Comparison of ENCODE assay signal across 24 cellular contexts in genomic region chr9:88987646-88988045, GRCh38. TPM values are rescaled to one million over a fixed set of nuclear protein-coding genes. Genes with fewer than 3 reads are reported as not detected.
"Had no signal": no experiment of that assay in that cellular context is flagged by ENCODE, and none has a peak within 500 bp of the region (broad histone marks: within the 10 kb centered on the region; RNA-seq: fewer than 3 reads in every experiment).

No MANE protein-coding gene starts in this region.

- H3K4me1 ChIP-seq: colonic mucosa had no signal

- H3K27ac ChIP-seq: adrenal gland, body of pancreas, colonic mucosa, VCaP had no signal

- H3K36me3 ChIP-seq: adrenal gland, colonic mucosa had no signal

- H3K27ac Mint-ChIP-seq: activated CD4-positive, alpha-beta memory T cell treated with anti-CD3 and anti-CD28 coated beads, Interleukin-2, amount 10 ng/mL, durations not matched to agents 7 days and 5 days; activated CD4-positive, alpha-beta T cell treated with anti-CD3 and anti-CD28 coated beads, Interleukin-2, amount 10 ng/mL, durations not matched to agents 7 days and 5 days; activated naive CD4-positive, alpha-beta T cell treated with anti-CD3 and anti-CD28 coated beads for 36 hours; activated naive CD4-positive, alpha-beta T cell treated with anti-CD3 and anti-CD28 coated beads, Interleukin-2, amount 50 U/mL, for 24 hours; activated naive CD8-positive, alpha-beta T cell treated with anti-CD3 and anti-CD28 coated beads for 36 hours; activated naive CD8-positive, alpha-beta T cell treated with anti-CD3 and anti-CD28 coated beads, Interleukin-2, amount 50 U/mL, for 24 hours; activated T-helper 17 cell treated with anti-CD3 and anti-CD28 coated beads, Interleukin-2, amount 50 U/mL, for 72 hours; WTC11 had no signal

- H3K4me3 Mint-ChIP-seq: activated CD4-positive, alpha-beta memory T cell treated with anti-CD3 and anti-CD28 coated beads, Interleukin-2, amount 10 ng/mL, durations not matched to agents 7 days and 5 days; activated CD4-positive, alpha-beta T cell treated with anti-CD3 and anti-CD28 coated beads, Interleukin-2, amount 10 ng/mL, durations not matched to agents 7 days and 5 days; activated naive CD4-positive, alpha-beta T cell treated with anti-CD3 and anti-CD28 coated beads for 36 hours; activated naive CD4-positive, alpha-beta T cell treated with anti-CD3 and anti-CD28 coated beads, Interleukin-2, amount 50 U/mL, for 24 hours; activated naive CD8-positive, alpha-beta T cell treated with anti-CD3 and anti-CD28 coated beads for 36 hours; activated naive CD8-positive, alpha-beta T cell treated with anti-CD3 and anti-CD28 coated beads, Interleukin-2, amount 50 U/mL, for 24 hours; activated T-cell treated with anti-CD3 and anti-CD28 coated beads, Interleukin-2, amount 50 U/mL, for 4 hours; activated T-helper 17 cell treated with anti-CD3 and anti-CD28 coated beads, Interleukin-2, amount 50 U/mL, for 72 hours; WTC11 had no signal

- DNase-seq: activated CD4-positive, alpha-beta memory T cell treated with anti-CD3 and anti-CD28 coated beads, Interleukin-2, amount 10 ng/mL, durations not matched to agents 7 days and 5 days; activated CD4-positive, alpha-beta T cell treated with anti-CD3 and anti-CD28 coated beads for 1 hour; activated CD4-positive, alpha-beta T cell treated with anti-CD3 and anti-CD28 coated beads for 4 hours; activated CD4-positive, alpha-beta T cell treated with anti-CD3 and anti-CD28 coated beads, Interleukin-2, amount 10 ng/mL, durations not matched to agents 7 days and 5 days; activated CD4-positive, alpha-beta T cell treated with anti-CD3 and anti-CD28 coated beads, Interleukin-2, amount 50 U/mL, for 4 hours; activated effector memory CD4-positive, alpha-beta T cell treated with anti-CD3 and anti-CD28 coated beads, Interleukin-2, amount 50 U/mL, for 16 hours; activated naive CD4-positive, alpha-beta T cell treated with anti-CD3 and anti-CD28 coated beads for 36 hours; activated naive CD8-positive, alpha-beta T cell treated with anti-CD3 and anti-CD28 coated beads for 36 hours; activated naive CD8-positive, alpha-beta T cell treated with anti-CD3 and anti-CD28 coated beads, Interleukin-2, amount 50 U/mL, for 24 hours; activated T-cell treated with anti-CD3 and anti-CD28 coated beads, Interleukin-2, amount 50 U/mL, for 4 hours; adrenal gland; amygdala; aorta; body of pancreas; central memory CD4-positive, alpha-beta T cell; cerebellar nuclear complex; colonic mucosa; effector CD8-positive, alpha-beta T cell; foreskin fibroblast had no signal

- H3K36me3 Mint-ChIP-seq: activated naive CD4-positive, alpha-beta T cell treated with anti-CD3 and anti-CD28 coated beads, Interleukin-2, amount 50 U/mL, for 24 hours; activated naive CD8-positive, alpha-beta T cell treated with anti-CD3 and anti-CD28 coated beads for 36 hours had no signal

- ATAC-seq: activated naive CD8-positive, alpha-beta T cell treated with anti-CD3 and anti-CD28 coated beads, Interleukin-2, amount 50 U/mL, for 24 hours; activated T-cell treated with anti-CD3 and anti-CD28 coated beads, Interleukin-2, amount 50 U/mL, for 4 hours; activated T-helper 17 cell treated with anti-CD3 and anti-CD28 coated beads, Interleukin-2, amount 50 U/mL, for 72 hours; body of pancreas; esophagus mucosa; WTC11 had no signal

- H3K9me3 Mint-ChIP-seq: activated CD4-positive, alpha-beta memory T cell treated with anti-CD3 and anti-CD28 coated beads, Interleukin-2, amount 10 ng/mL, durations not matched to agents 7 days and 5 days; activated naive CD4-positive, alpha-beta T cell treated with anti-CD3 and anti-CD28 coated beads for 36 hours; activated naive CD4-positive, alpha-beta T cell treated with anti-CD3 and anti-CD28 coated beads, Interleukin-2, amount 50 U/mL, for 24 hours; activated naive CD8-positive, alpha-beta T cell treated with anti-CD3 and anti-CD28 coated beads, Interleukin-2, amount 50 U/mL, for 24 hours; activated T-cell treated with anti-CD3 and anti-CD28 coated beads, Interleukin-2, amount 50 U/mL, for 4 hours had no signal

- H3K9me3 ChIP-seq: adrenal gland, body of pancreas, colonic mucosa had no signal

- H3K27me3 ChIP-seq: body of pancreas had no signal

- H3K4me3 ChIP-seq: adrenal gland, body of pancreas, colonic mucosa had no signal

RNA-seq across cellular contexts. Expression of gene S1PR3, which starts 3.6 kb away (rescaled TPM):
- total RNA-seq: activated CD4-positive, alpha-beta memory T cell treated with anti-CD3 and anti-CD28 coated beads, Interleukin-2, amount 10 ng/mL, durations not matched to agents 7 days and 5 days; activated T-helper 17 cell treated with anti-CD3 and anti-CD28 coated beads, Interleukin-2, amount 50 U/mL, for 72 hours had no signal
